Comparison of ENCODE assay signal across 1 cellular context in genomic region chr15:58548308-58549012, GRCh38.
TF ChIP-seq lines count a peak whose summit lies in the region.

No MANE protein-coding gene starts in this region.

TF ChIP-seq in endothelial cell of umbilical vein, 7 proteins besides CTCF, POLR2A, EP300 and RAD21 (continued from another document):
- TF ChIP-seq FOS (IDR thresholded peaks at IDR 0.05; ENCODE audit: borderline replicate concordance, insufficient read depth, low read length) (no peak), MAX (IDR thresholded peaks at IDR 0.05; ENCODE audit: insufficient read depth, insufficient read length) (no peak), POLR2AphosphoS5 (IDR thresholded peaks at IDR 0.05; ENCODE audit: insufficient read depth, low read depth, low read length) (no peak)
